Comparison of ENCODE assay signal across 15 cellular contexts in genomic region chr11:26971961-26972360, GRCh38. TPM values are rescaled to one million over a fixed set of nuclear protein-coding genes. Genes with fewer than 3 reads are reported as not detected.
DNase-seq lines count a peak whose midpoint lies in the region; ATAC-seq and TF ChIP-seq lines count a peak whose summit lies in the region.
"Had no signal": no experiment of that assay in that cellular context is flagged by ENCODE, and none has a peak within 500 bp of the region (broad histone marks: within the 10 kb centered on the region; RNA-seq: fewer than 3 reads in every experiment).

No MANE protein-coding gene starts in this region.

- H3K4me1 ChIP-seq in ACC112 (ENCODE audit: control insufficient read depth, insufficient read depth, low read length, unreplicated experiment) (peaks cover 25% of the 10 kb centered on the region), IMR-90 (ENCODE audit: control insufficient read depth, insufficient read depth, low read length) (peaks cover 2% of the 10 kb centered on the region)
- H3K4me1 ChIP-seq: BE2C had no signal

- ATAC-seq in IMR-90 (ENCODE audit: low read depth) = no peak
- ATAC-seq: HCT116 had no signal

- H2BK15ac ChIP-seq in IMR-90 (ENCODE audit: low read depth, low read length) = peak overlapping the region; percentile 62; the same call in 1 of the 3 replicates

- dilution Hi-C loops in IMR-90 (cut with HindIII; ENCODE audit: low sequenced_read_pairs, unreplicated experiment) = no loop called here

- H3K9ac ChIP-seq in IMR-90 (ENCODE audit: low read depth, low read length) = no peak overlapping the region

- H3K23ac ChIP-seq in IMR-90 (ENCODE audit: low read depth, low read length) = no peak overlapping the region

- no peak overlapping the region for H2BK20ac ChIP-seq in IMR-90 (ENCODE audit: low read depth, low read length)

- H4K8ac ChIP-seq in IMR-90 (ENCODE audit: low read depth in 2 of 2, low read length in 2 of 2) = no peak overlapping the region; a peak in 1 of 4 replicates

- H3K79me2 ChIP-seq in ACC112 (ENCODE audit: control insufficient read depth, insufficient read depth, low read length, unreplicated experiment) = no peaks in the 10 kb centered on the region

- H3K9me1 ChIP-seq in IMR-90 (ENCODE audit: insufficient read depth, low read length) = 0 out of 2 replicates have a peak, but pooled peaks cover 3% of the 10 kb centered on the region

- no peak overlapping the region for H3K56ac ChIP-seq in IMR-90 (ENCODE audit: extremely low read depth, insufficient read depth, low read length)

- BruUV-seq in IMR-90 (replicated peaks; lab: Mats Ljungman, UMichigan) = no TSS peak

- no peak overlapping the region; the same call in 1 of the 2 replicates for H3K18ac ChIP-seq in IMR-90 (ENCODE audit: low read depth, low read length)

- no peak overlapping the region for H2AK5ac ChIP-seq in IMR-90 (ENCODE audit: low read depth, low read length)

- peak overlapping the region; percentile 23 for H2BK5ac ChIP-seq in IMR-90 (ENCODE audit: low read depth, low read length, poor library complexity, severe bottlenecking)

- H4K20me1 ChIP-seq in IMR-90 (ENCODE audit: insufficient read depth, low read length) = no peaks in the 10 kb centered on the region

- DNase-seq in EL = peak; percentile 59
- DNase-seq in IMR-90 = peak; percentile 61
- DNase-seq in epithelial cell of prostate (ENCODE audit: low read depth, low spot score) = no peak
- no peak for DNase-seq in NOMO-1 (lab: John Stamatoyannopoulos, UW; ENCODE audit: unreplicated experiment in 2 of 2)
- DNase-seq in posterior vena cava (ENCODE audit: low spot score) = no peak
- no peak for DNase-seq in UCSD-AML1 (lab: John Stamatoyannopoulos, UW; ENCODE audit: unreplicated experiment)
- DNase-seq in activated CD4-positive, alpha-beta T cell treated with anti-CD3 and anti-CD28 coated beads for 1 hour = no peak
- DNase-seq: BE2C; CD4-positive, alpha-beta memory T cell; KBM-7 had no signal

- H3K4me3 ChIP-seq in ACC112 (ENCODE audit: low read depth, low read length) (no peak overlapping the region), IMR-90 (ENCODE audit: insufficient read depth, low read depth, low read length) (no peak overlapping the region)

- TF ChIP-seq POLR2A in IMR-90 (IDR thresholded peaks at IDR 0.05; ENCODE audit: low read depth, low read length) = no peak

- H3K14ac ChIP-seq in IMR-90 (replicated peaks; ENCODE audit: low read depth, low read length) = no peak overlapping the region

- H3K27me3 ChIP-seq in ACC112 (ENCODE audit: insufficient read depth, low read length) = no peaks in the 10 kb centered on the region
- H3K27me3 ChIP-seq in IMR-90 (ENCODE audit: control insufficient read depth, insufficient read depth, low read length) = no peaks in the 10 kb centered on the region
- H3K27me3 ChIP-seq: BE2C had no signal

- H3K9me3 ChIP-seq in IMR-90 (ENCODE audit: control insufficient read depth, insufficient read depth, low read length) = no peaks in the 10 kb centered on the region
- H3K9me3 ChIP-seq: BE2C had no signal

- no peak overlapping the region for H2AK9ac ChIP-seq in IMR-90 (replicated peaks; ENCODE audit: low read depth, low read length, poor library complexity)

- H3K27ac ChIP-seq in ACC112 (ENCODE audit: low read depth, low read length) = peak overlapping the region; percentile 34
- no peak overlapping the region for H3K27ac ChIP-seq in IMR-90 (ENCODE audit: insufficient read depth, low read length)
- H3K27ac ChIP-seq in epithelial cell of prostate = peak overlapping the region; percentile 35
- H3K27ac ChIP-seq: C4-2B, HL-60 had no signal

- POLR2A ChIA-PET in IMR-90 (lab: Charles Lee; ENCODE audit: unreplicated experiment) = no interaction called here

- no peak for TF ChIP-seq CTCF in IMR-90 (conservative IDR thresholded peaks at IDR 0.05; ENCODE audit: low read depth, low read length)

- no peak overlapping the region for H2AFZ ChIP-seq in ACC112 (ENCODE audit: low read length, unreplicated experiment)
- no peak overlapping the region for H2AFZ ChIP-seq in IMR-90 (replicated peaks; ENCODE audit: low read length, poor library complexity)

- no peak overlapping the region for H4K5ac ChIP-seq in IMR-90 (ENCODE audit: low read depth, low read length)

- no peak overlapping the region for H3K4ac ChIP-seq in IMR-90 (ENCODE audit: low read depth, low read length)

- WGBS in IMR-90 (ENCODE audit: extremely low coverage in 2 of 2, insufficient read length in 1 of 2), 2 experiments = no CpG with 5 or more reads among the region's 2 CpGs

- in situ Hi-C loops in IMR-90 (cut with MboI; ENCODE audit: low sequenced_read_pairs) = no loop called here

- intact Hi-C loops in IMR-90 (cut with micrococcal nuclease) (loop anchor here (10.0 kb wide), 1 partner anchor 423 kb away; no protein-coding TSS in a partner anchor), posterior vena cava (cut with DNase I) (no loop called here)

- no peak overlapping the region for H4K91ac ChIP-seq in IMR-90 (ENCODE audit: insufficient read depth, low read depth, low read length)

- no peaks in the 10 kb centered on the region for H3K36me3 ChIP-seq in ACC112 (ENCODE audit: insufficient read depth, low read length)
- no peaks in the 10 kb centered on the region for H3K36me3 ChIP-seq in IMR-90 (ENCODE audit: control insufficient read depth, insufficient read depth, low read length)
- H3K36me3 ChIP-seq: BE2C had no signal

- CTCF ChIA-PET in IMR-90 (lab: Yijun Ruan, JAX) = interaction anchor here (0.6 kb wide), 1 partner anchor 114 kb away, joined by 4 read pairs; no protein-coding TSS in a partner anchor

- no peak for TF ChIP-seq RAD21 in IMR-90 (IDR thresholded peaks at IDR 0.05; ENCODE audit: low read length)

- no peaks in the 10 kb centered on the region for H3K79me1 ChIP-seq in IMR-90 (ENCODE audit: low read depth in 1 of 2, low read length in 2 of 2)

- no peak overlapping the region for H2BK120ac ChIP-seq in IMR-90 (ENCODE audit: low read depth, low read length)

- no peak overlapping the region for H3K4me2 ChIP-seq in IMR-90 (ENCODE audit: low read depth, low read length)

TF ChIP-seq in IMR-90, 13 proteins besides CTCF, POLR2A, EP300 and RAD21:
- TF ChIP-seq MXI1 (IDR thresholded peaks at IDR 0.05; ENCODE audit: borderline replicate concordance, low read depth, low read length) = no peak
- no peak for TF ChIP-seq ELK1 (IDR thresholded peaks at IDR 0.05; ENCODE audit: borderline replicate concordance, low read depth, low read length)
- TF ChIP-seq FOS (IDR thresholded peaks at IDR 0.05; ENCODE audit: low read depth, low read length) = no peak
- no peak for TF ChIP-seq SMC3 (IDR thresholded peaks at IDR 0.05; ENCODE audit: low read depth, low read length)
- no peak for TF ChIP-seq MAZ (IDR thresholded peaks at IDR 0.05; ENCODE audit: borderline replicate concordance, low read depth, low read length)
- TF ChIP-seq RCOR1 (IDR thresholded peaks at IDR 0.05; ENCODE audit: insufficient replicate concordance, low read length) = no peak
- no peak for TF ChIP-seq USF2 (IDR thresholded peaks at IDR 0.05; ENCODE audit: low read depth, low read length)
- TF ChIP-seq RFX5 (IDR thresholded peaks at IDR 0.05; ENCODE audit: low read depth, low read length) = no peak
- no peak for TF ChIP-seq CEBPB (IDR thresholded peaks at IDR 0.05; ENCODE audit: low read depth, low read length)
- no peak for TF ChIP-seq BHLHE40 (IDR thresholded peaks at IDR 0.05; ENCODE audit: low read depth, low read length)
- TF ChIP-seq NFE2L2 (IDR thresholded peaks at IDR 0.05; ENCODE audit: low read depth, low read length) = no peak
- TF ChIP-seq MAFK (IDR thresholded peaks at IDR 0.05; ENCODE audit: low read depth, low read length) = no peak
- TF ChIP-seq CHD1 (IDR thresholded peaks at IDR 0.05; ENCODE audit: low read depth, low read length) = no peak
TF ChIP-seq in IMR-90: peak in this region for 0.

RNA-seq across cellular contexts. Expression of gene FIBIN, which starts 22.0 kb away (rescaled TPM):
- total RNA-seq in IMR-90 (2012; rRNA removed) (5.7 and 7.5 TPM in 2 replicates), posterior vena cava (10 to 100 TPM; 24.5 to 32.8 TPM)
- polyA plus RNA-seq in IMR-90 (2012; rRNA removed) = 5.3 and 6.1 TPM in 2 replicates
- polyA plus RNA-seq in IMR-90 (2012; cell fraction: cytosol; rRNA removed) = 4.9 and 7.4 TPM in 2 replicates
- polyA plus RNA-seq in IMR-90 (2012; cell fraction: nucleus; rRNA removed; ENCODE audit: low replicate concordance) = 2.6 and 3.5 TPM in 2 replicates
- total RNA-seq: A172; CD4-positive, alpha-beta memory T cell had no signal
- polyA plus RNA-seq: CD4-positive, alpha-beta memory T cell had no signal

Comparison
In these comparisons a context has a peak if more than half of its experiments do, and no peak if none do; other contexts are left out.
1. DNase-seq: peak in EL (single experiment) and IMR-90 (single experiment); none in epithelial cell of prostate (single experiment), NOMO-1 (0 of 2), posterior vena cava (single experiment), UCSD-AML1 (single experiment) and activated CD4-positive, alpha-beta T cell treated with anti-CD3 and anti-CD28 coated beads for 1 hour (single experiment).